Comparison of ENCODE assay signal across 18 cellular contexts in the genomic region with DNA sequence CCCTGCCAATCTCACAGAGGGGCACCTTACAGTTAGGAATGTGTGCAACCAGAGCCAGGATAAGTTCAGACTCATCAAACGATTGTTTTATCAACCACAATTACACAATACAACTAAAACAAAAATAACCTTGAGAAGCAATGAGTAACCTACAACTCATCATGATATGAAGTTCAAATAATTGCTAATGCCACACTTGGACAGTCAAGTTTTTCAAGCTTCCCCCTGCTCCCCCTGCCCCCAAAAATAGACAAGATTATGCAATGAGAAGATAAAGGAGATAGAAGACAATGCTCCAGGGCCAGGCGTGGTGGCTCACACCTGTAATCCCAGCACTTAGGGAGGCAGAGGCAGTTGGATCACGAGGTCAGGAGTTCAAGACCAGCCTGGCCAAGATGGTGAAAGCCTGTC. TPM values are rescaled to one million over a fixed set of nuclear protein-coding genes. Genes with fewer than 3 reads are reported as not detected.
DNase-seq lines count a peak whose midpoint lies in the region; ATAC-seq, FAIRE-seq and TF ChIP-seq lines count a peak whose summit lies in the region.
"Had no signal": no experiment of that assay in that cellular context is flagged by ENCODE, and none has a peak within 500 bp of the region (broad histone marks: within the 10 kb centered on the region; RNA-seq: fewer than 3 reads in every experiment).

No MANE protein-coding gene starts in this region.

- 0 out of 2 replicates have a peak, but pooled peaks cover 7% of the 10 kb centered on the region for H3K4me1 ChIP-seq in PC-3 (ENCODE audit: insufficient read depth, low read length)
- H3K4me1 ChIP-seq in HepG2 (ENCODE audit: insufficient read depth, low read length) = peaks cover 67% of the 10 kb centered on the region
- H3K4me1 ChIP-seq in psoas muscle = no peaks in the 10 kb centered on the region
- H3K4me1 ChIP-seq: SJCRH30 had no signal

- no peaks in the 10 kb centered on the region for H3F3A ChIP-seq in PC-3 (ENCODE audit: low read length, unreplicated experiment)

- BruUV-seq in PC-3 (replicated peaks; lab: Mats Ljungman, UMichigan) = no TSS peak
- BruUV-seq in HepG2 (replicated peaks; lab: Mats Ljungman, UMichigan) = no TSS peak

- intact Hi-C loops in PC-3 (cut with micrococcal nuclease) (no loop called here), HepG2 (cut with micrococcal nuclease; ENCODE audit: unreplicated experiment) (no loop called here), psoas muscle (cut with DNase I) (no loop called here)

- no peak for FAIRE-seq in HepG2 (lab: Jason Lieb, UNC)
- FAIRE-seq: H1, RCC 7860 had no signal

- H3K27me3 ChIP-seq in PC-3 (ENCODE audit: low read length) (no peaks in the 10 kb centered on the region), HepG2 (ENCODE audit: control insufficient read depth in 1 of 2, insufficient read depth in 2 of 2, low read length in 2 of 2) (no peaks in the 10 kb centered on the region), psoas muscle (ENCODE audit: insufficient read depth in 3 of 3, low read length in 2 of 3) (peaks cover 0 to 5% (median 0%) of the 10 kb centered on the region in 3 donors)
- H3K27me3 ChIP-seq: SJCRH30 had no signal

- H3K27ac ChIP-seq in PC-3 (ENCODE audit: low read length) (no peak overlapping the region), epithelial cell of prostate (peak overlapping the region; percentile 20), HepG2 (ENCODE audit: extremely low read length, insufficient read depth, low read length) (peak overlapping the region; percentile 20), psoas muscle (no peak overlapping the region)
- H3K27ac ChIP-seq: SJCRH30 had no signal

- peak; percentile 55 for ATAC-seq in PC-3
- peak; percentile 57 for ATAC-seq in HepG2
- ATAC-seq in psoas muscle = no peak
- ATAC-seq in GM18873 (IDR thresholded peaks at IDR 0.05; ENCODE audit: low FRiP score, unreplicated experiment) = no peak
- ATAC-seq: CD8-positive, alpha-beta T cell had no signal

- no peak for TF ChIP-seq CTCF in PC-3 (conservative IDR thresholded peaks at IDR 0.05; ENCODE audit: low read depth, low read length)
- TF ChIP-seq CTCF in HepG2 (CRISPR knock-in tag; IDR thresholded peaks at IDR 0.05) = no peak
- TF ChIP-seq CTCF in psoas muscle (IDR thresholded peaks at IDR 0.05) = no peak

- TF ChIP-seq RAD21 in HepG2 (CRISPR knock-in tag; IDR thresholded peaks at IDR 0.05) = no peak

- POLR2A ChIA-PET in PC-3 (lab: Charles Lee; ENCODE audit: unreplicated experiment) = interaction anchor here (0.6 kb wide), 1 partner anchor 155 kb away, joined by 3 read pairs; no protein-coding TSS in a partner anchor
- POLR2A ChIA-PET in HepG2 (lab: Yijun Ruan, JAX) = interaction anchor here (0.7 to 10.9 kb wide), 7 partner anchors 9 to 115 kb away, joined by 3 to 193 read pairs (median 3); partner anchors contain the start of genes EBPL and KPNA3

- H3K4me2 ChIP-seq in PC-3 (ENCODE audit: low read length) (no peak overlapping the region), HepG2 (ENCODE audit: low read depth, low read length) (no peak overlapping the region)

- H3K4me3 ChIP-seq in PC-3 (ENCODE audit: low read length) (no peak overlapping the region), HepG2 (replicated peaks in 1 of 3; ENCODE audit: insufficient read depth in 1 of 3, low read depth in 2 of 3, low read length in 3 of 3) (no peak overlapping the region), psoas muscle (no peak overlapping the region)
- H3K4me3 ChIP-seq: SJCRH30 had no signal

- H3K79me2 ChIP-seq in PC-3 (ENCODE audit: low read length) (no peaks in the 10 kb centered on the region), HepG2 (ENCODE audit: insufficient read depth, low read length) (no peaks in the 10 kb centered on the region)

- in situ Hi-C loops in HepG2 (cut with HindIII; ENCODE audit: extremely low pct_ligation_motif_present, low pct_unique_long_range_greater_than_20kb) = no loop called here

- H3K9me3 ChIP-seq in PC-3 (ENCODE audit: low read length) (no peaks in the 10 kb centered on the region), HepG2 (ENCODE audit: low read length) (no peaks in the 10 kb centered on the region), psoas muscle (no peaks in the 10 kb centered on the region)
- H3K9me3 ChIP-seq: SJCRH30 had no signal

- CTCF ChIA-PET in PC-3 (lab: Charles Lee) = no interaction called here
- CTCF ChIA-PET in HepG2 (lab: Yijun Ruan, JAX; ENCODE audit: low intra/inter-chr PET ratio, low total read pairs) = no interaction called here

- WGBS in HepG2 (ENCODE audit: low lambda C conversion rate) = 9% methylated on average over 3 of the region's 3 CpGs
- 58 to 79% (median 71%) methylated on average over 3 of the region's 3 CpGs for WGBS in psoas muscle, 3 donors

- peak; percentile 9 for DNase-seq in HT1080 (ENCODE audit: low read depth)
- peak; percentile 58 for DNase-seq in PC-3
- DNase-seq in epithelial cell of prostate (ENCODE audit: low read depth, low spot score) = peak; percentile 62
- DNase-seq in HepG2 (ENCODE audit: low spot score) = peak; percentile 90
- no peak for DNase-seq in psoas muscle
- no peak for DNase-seq in MV-4-11 (lab: John Stamatoyannopoulos, UW)
- DNase-seq: CD8-positive, alpha-beta T cell; DND-41; GF-D8; HFFc6; NCI-H1092 treated with DMSO at 0.1 percent for 48 hours; NCI-H1694; NCI-H2107; NCI-H446; SJCRH30 had no signal

- H3K9ac ChIP-seq in PC-3 (ENCODE audit: low read length) (no peak overlapping the region), HepG2 (ENCODE audit: insufficient read depth, low read depth, low read length) (no peak overlapping the region)

- peak in 1 of 2 experiments; percentile 77; a peak in 2 of 4 replicates for TF ChIP-seq EP300 in HepG2 (IDR thresholded peaks at IDR 0.05; ENCODE audit: low read depth in 2 of 2, low read length in 2 of 2)
- peak; percentile 76 for TF ChIP-seq EP300 in HepG2 (CRISPR knock-in tag; IDR thresholded peaks at IDR 0.05; ENCODE audit: borderline replicate concordance)

- H4K20me1 ChIP-seq in PC-3 (ENCODE audit: low read length) = no peaks in the 10 kb centered on the region
- no peaks in the 10 kb centered on the region for H4K20me1 ChIP-seq in HepG2 (ENCODE audit: insufficient read depth, low read length)

- H3K9me2 ChIP-seq in PC-3 (replicated peaks; ENCODE audit: low read length) = no peaks in the 10 kb centered on the region

- no peaks in the 10 kb centered on the region for H3K36me3 ChIP-seq in PC-3 (ENCODE audit: low read depth, low read length)
- H3K36me3 ChIP-seq in HepG2 (replicated peaks in 1 of 2; ENCODE audit: control insufficient read depth in 1 of 2, insufficient read depth in 2 of 2, low read length in 2 of 2) = no peaks in the 10 kb centered on the region
- no peaks in the 10 kb centered on the region for H3K36me3 ChIP-seq in psoas muscle (ENCODE audit: insufficient read depth in 1 of 2, low read depth in 1 of 2)
- H3K36me3 ChIP-seq: SJCRH30 had no signal

- H2AFZ ChIP-seq in PC-3 (ENCODE audit: low read length) = no peak overlapping the region
- no peak overlapping the region for H2AFZ ChIP-seq in HepG2 (ENCODE audit: low read length)

- no peak for TF ChIP-seq POLR2A in HepG2 (IDR thresholded peaks at IDR 0.05; ENCODE audit: insufficient read depth in 1 of 2, low read depth in 2 of 2, low read length in 2 of 2)

TF ChIP-seq in HepG2, 621 proteins besides CTCF, POLR2A, EP300 and RAD21 (continues in another document):
- TF ChIP-seq ZFX (CRISPR knock-in tag; IDR thresholded peaks at IDR 0.05; ENCODE audit: low read depth) (no peak), NR2C2 (CRISPR knock-in tag; IDR thresholded peaks at IDR 0.05; ENCODE audit: borderline replicate concordance) (no peak; the same call in 1 of the 2 replicates), ZNF841 (CRISPR knock-in tag; IDR thresholded peaks at IDR 0.05; ENCODE audit: borderline replicate concordance) (no peak), SRY (CRISPR knock-in tag; IDR thresholded peaks at IDR 0.05) (no peak)
- TF ChIP-seq, protein P1, sequence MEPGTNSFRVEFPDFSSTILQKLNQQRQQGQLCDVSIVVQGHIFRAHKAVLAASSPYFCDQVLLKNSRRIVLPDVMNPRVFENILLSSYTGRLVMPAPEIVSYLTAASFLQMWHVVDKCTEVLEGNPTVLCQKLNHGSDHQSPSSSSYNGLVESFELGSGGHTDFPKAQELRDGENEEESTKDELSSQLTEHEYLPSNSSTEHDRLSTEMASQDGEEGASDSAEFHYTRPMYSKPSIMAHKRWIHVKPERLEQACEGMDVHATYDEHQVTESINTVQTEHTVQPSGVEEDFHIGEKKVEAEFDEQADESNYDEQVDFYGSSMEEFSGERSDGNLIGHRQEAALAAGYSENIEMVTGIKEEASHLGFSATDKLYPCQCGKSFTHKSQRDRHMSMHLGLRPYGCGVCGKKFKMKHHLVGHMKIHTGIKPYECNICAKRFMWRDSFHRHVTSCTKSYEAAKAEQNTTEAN (CRISPR knock-in tag; conservative IDR thresholded peaks at IDR 0.05) = no peak

RNA-seq across cellular contexts. Expression of gene KPNA3, which starts 13.6 kb away (rescaled TPM):
- 29.0 and 42.8 TPM in 2 replicates for total RNA-seq in HT1080 (2014; rRNA removed; shearing (Covaris generic))
- 49.6 and 62.1 TPM in 2 replicates for polyA plus RNA-seq in HT1080 (2015; cell fraction: cytosol; rRNA removed)
- polyA plus RNA-seq in HT1080 (2015; cell fraction: nucleus; rRNA removed) = 46.4 and 53.0 TPM in 2 replicates
- total RNA-seq in PC-3 (2014; rRNA removed) = 11.7 and 14.4 TPM in 2 replicates
- 28.9 and 69.8 TPM in 2 replicates for total RNA-seq in HepG2 (2016; rRNA removed; fragmentation: Illumina TruSeq; extraction: Trizol)
- 6.4 and 7.8 TPM in 2 replicates for total RNA-seq in HepG2 (2016; cell fraction: cytosol; rRNA removed; fragmentation: Illumina TruSeq; extraction: Trizol; ENCODE audit: low read depth)
- total RNA-seq in HepG2 (2016; cell fraction: insoluble cytoplasmic fraction; rRNA removed; fragmentation: Illumina TruSeq; extraction: Trizol) = 30.1 and 67.5 TPM in 2 replicates
- total RNA-seq in HepG2 (2016; cell fraction: membrane; rRNA removed; fragmentation: Illumina TruSeq; extraction: Trizol) = 28.5 and 33.3 TPM in 2 replicates
- total RNA-seq in HepG2 (2016; cell fraction: nucleus; rRNA removed; fragmentation: Illumina TruSeq; extraction: Trizol) = 32.9 and 33.0 TPM in 2 replicates
- polyA plus RNA-seq in HepG2 (2011; rRNA removed) = 9.9 and 13.0 TPM in 2 replicates
- polyA plus RNA-seq in HepG2 (2011; cell fraction: cytosol; rRNA removed) = 7.2 and 11.6 TPM in 2 replicates
- polyA plus RNA-seq in HepG2 (2011; cell fraction: nucleus; rRNA removed) = 3.6 and 4.5 TPM in 2 replicates
- polyA plus RNA-seq in HepG2 (2012) = 16.8 and 18.2 TPM in 2 replicates
- polyA plus RNA-seq in HepG2 (2016; cell fraction: cytosol; fragmentation: Illumina TruSeq; extraction: Trizol; ENCODE audit: low read depth) = 5.0 and 5.1 TPM in 2 replicates
- polyA plus RNA-seq in HepG2 (2016; cell fraction: insoluble cytoplasmic fraction; fragmentation: Illumina TruSeq; extraction: Trizol; ENCODE audit: low read depth) = 71.3 and 73.5 TPM in 2 replicates
- 15.6 and 19.0 TPM in 2 replicates for polyA plus RNA-seq in HepG2 (2016; cell fraction: membrane; fragmentation: Illumina TruSeq; extraction: Trizol; ENCODE audit: low read depth)
- 33.5 and 33.9 TPM in 2 replicates for polyA plus RNA-seq in HepG2 (2016; cell fraction: nucleus; fragmentation: Illumina TruSeq; extraction: Trizol; ENCODE audit: insufficient read depth, low read depth)
- polyA minus RNA-seq in HepG2 (2011; rRNA and poly(A)+ RNA removed; ENCODE audit: low replicate concordance) = 13.6 and 15.0 TPM in 2 replicates
- polyA minus RNA-seq in HepG2 (2011; cell fraction: cytosol; rRNA and poly(A)+ RNA removed) = 17.8 and 20.1 TPM in 2 replicates
- polyA minus RNA-seq in HepG2 (2011; cell fraction: nucleus; rRNA and poly(A)+ RNA removed) = 15.7 and 18.9 TPM in 2 replicates
- 100 to 1,000 TPM; 127 to 157 (median 147) TPM for total RNA-seq in psoas muscle
- polyA plus RNA-seq in psoas muscle = 100 to 1,000 TPM in 1 of 3 donors, 10 to 100 TPM in 2; 32.3 to 114 (median 69.5) TPM

Comparison
In these comparisons a context has a peak if more than half of its experiments do, and no peak if none do; other contexts are left out.
1. DNase-seq: peak in HT1080 (single experiment), PC-3 (single experiment), epithelial cell of prostate (single experiment) and HepG2 (single experiment); none in psoas muscle (0 of 2) and MV-4-11 (single experiment).
2. ATAC-seq: peak in PC-3 (single experiment) and HepG2 (single experiment); none in psoas muscle (0 of 4) and GM18873 (single experiment).
3. H3K27ac ChIP-seq: peak in epithelial cell of prostate (single experiment) and HepG2 (single experiment); none in PC-3 (single experiment) and psoas muscle (single experiment).